ENCODE assay signal across 17 cellular contexts in the genomic region with DNA sequence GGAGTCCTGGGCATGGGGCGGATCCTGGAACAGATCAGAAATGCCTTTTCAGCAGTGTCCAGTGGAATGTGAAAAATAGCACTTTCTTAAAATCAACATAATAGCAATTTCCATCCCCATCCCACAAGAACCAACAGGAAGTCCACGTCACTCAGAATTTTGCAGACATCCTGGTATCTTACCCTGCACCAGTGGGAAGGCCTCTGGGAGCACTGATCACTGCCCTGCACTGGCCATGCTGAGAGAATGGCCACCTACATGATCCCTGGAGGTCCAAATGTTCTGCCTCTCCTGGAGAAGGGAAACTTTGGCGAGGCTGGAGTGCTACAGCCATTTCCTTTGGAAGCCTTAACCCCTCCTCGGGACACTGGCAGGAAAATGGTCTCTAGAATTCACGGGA.
"Had no signal": no experiment of that assay in that cellular context is flagged by ENCODE, and none has a peak within 500 bp of the region (broad histone marks: within the 10 kb centered on the region; RNA-seq: fewer than 3 reads in every experiment).

No MANE protein-coding gene starts in this region.

- FAIRE-seq: keratinocyte had no signal

- H3K4me1 ChIP-seq: colonic mucosa, foreskin keratinocyte, right lobe of liver had no signal

- ATAC-seq: foreskin keratinocyte; right lobe of liver; stimulated activated naive B cell treated with anti-CD40 and anti-IgM and Interleukin-4, amounts not matched to agents 10 μg/mL and 1 μg/mL and 100 μg/mL, for 72 hours; stimulated activated naive CD8-positive, alpha-beta T cell treated with anti-CD3 and anti-CD28 coated beads, Interleukin-15, amount 100 ng/mL, for 72 hours had no signal

- H3K4me3 ChIP-seq: colonic mucosa, ovary, right lobe of liver, skin epidermis had no signal

- H3K27me3 ChIP-seq: colonic mucosa, foreskin keratinocyte, neutrophil, ovary, right lobe of liver had no signal

- H3K27ac ChIP-seq: colonic mucosa, foreskin keratinocyte, neutrophil, ovary, right lobe of liver, skin epidermis had no signal

- DNase-seq: colonic mucosa; dermis blood vessel endothelial cell; foreskin keratinocyte; immature natural killer cell; mesendoderm; naive B cell; nephron progenitor cell; ovary; right lobe of liver; stimulated activated CD4-positive, alpha-beta T cell treated with anti-CD3 and anti-CD28 coated beads, Interleukin-2, amount 100 ng/mL, for 24 hours; stimulated activated CD4-positive, alpha-beta T cell treated with anti-CD3 and anti-CD28 coated beads, Interleukin-4, amount 100 ng/mL, for 4 hours; stimulated activated naive B cell treated with anti-CD40 and anti-IgM and Interleukin-4, amounts not matched to agents 10 μg/mL and 1 μg/mL and 100 μg/mL, for 72 hours; stimulated activated naive CD8-positive, alpha-beta T cell treated with anti-CD3 and anti-CD28 coated beads, Interleukin-15, amount 100 ng/mL, for 72 hours; trophoblast cell had no signal

- H3K9me3 ChIP-seq: colonic mucosa, neutrophil, ovary, right lobe of liver had no signal

- H3K36me3 ChIP-seq: colonic mucosa, neutrophil, ovary, right lobe of liver had no signal
